21 cellular contexts compared by ENCODE assay signal in the genomic region with DNA sequence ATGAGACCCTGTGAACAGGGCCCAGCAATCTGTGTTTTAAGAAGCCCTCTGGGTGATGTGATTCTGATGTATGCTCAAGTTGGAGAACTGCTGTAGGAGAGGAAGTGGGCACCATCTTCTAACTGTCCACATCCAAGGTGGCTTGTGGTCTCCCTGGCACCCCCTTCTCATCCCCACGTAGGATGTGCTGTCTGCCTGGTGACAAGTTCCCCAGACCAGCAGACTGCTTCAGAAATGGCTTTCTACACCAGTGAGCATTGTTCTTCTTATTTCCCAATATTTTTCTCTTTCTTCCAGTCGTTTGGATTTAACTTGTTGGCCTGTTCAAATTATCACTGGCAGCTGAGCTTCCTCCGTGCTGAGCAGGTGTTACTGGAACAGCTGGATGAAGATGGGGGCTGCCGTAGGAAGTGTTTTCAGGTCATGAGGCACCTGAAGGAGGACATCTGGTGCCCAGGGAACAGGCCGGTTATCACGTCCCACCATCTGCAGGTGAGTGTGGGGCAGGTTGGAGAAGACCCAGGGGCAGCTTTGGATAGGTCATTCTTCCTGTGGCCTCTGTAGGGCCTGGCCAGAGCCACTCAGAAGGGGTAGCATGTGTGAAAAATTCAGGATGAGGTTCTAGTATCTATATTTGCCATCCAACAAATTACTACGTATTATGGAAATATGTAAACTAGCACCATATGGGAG. TPM values are rescaled to one million over a fixed set of nuclear protein-coding genes. Genes with fewer than 3 reads are reported as not detected.
"Had no signal": no experiment of that assay in that cellular context is flagged by ENCODE, and none has a peak within 500 bp of the region (broad histone marks: within the 10 kb centered on the region; RNA-seq: fewer than 3 reads in every experiment).

No MANE protein-coding gene starts in this region.

- DNase-seq: adrenal gland; brain microvascular endothelial cell; caudate nucleus; effector CD8-positive, alpha-beta T cell; erythroblast; foreskin melanocyte; immature natural killer cell; kidney glomerular epithelial cell; left ventricle myocardium inferior; spleen had no signal

- H3K27me3 Mint-ChIP-seq: dendritic cell treated with granulocyte-macrophage colony-stimulating factor and Interleukin-4, amounts not matched to agents 40 ng/mL and 50 ng/mL, for 4 days had no signal

- H3K4me3 ChIP-seq: adrenal gland, ascending aorta, hepatocyte, left ventricle myocardium inferior, neural progenitor cell, prostate gland, spleen, suprapubic skin, tibial nerve had no signal

- H3K9me3 ChIP-seq: adrenal gland, ascending aorta, left ventricle myocardium inferior, prostate gland, spleen, suprapubic skin, tibial nerve had no signal

- H3K4me1 ChIP-seq: adrenal gland, ascending aorta, left ventricle myocardium inferior, neural progenitor cell, prostate gland, spleen, tibial nerve had no signal

- H3K36me3 Mint-ChIP-seq: immature natural killer cell; naive thymus-derived CD4-positive, alpha-beta T cell; neural progenitor cell had no signal

- H3K4me1 Mint-ChIP-seq: neural progenitor cell had no signal

- H3K9me3 Mint-ChIP-seq: activated CD4-positive, alpha-beta T cell treated with anti-CD3 and anti-CD28 coated beads, Interleukin-2, amount 10 ng/mL, durations not matched to agents 24 days and 14 days; dendritic cell treated with granulocyte-macrophage colony-stimulating factor and Interleukin-4, amounts not matched to agents 40 ng/mL and 50 ng/mL, for 4 days; immature natural killer cell; naive thymus-derived CD4-positive, alpha-beta T cell; neural progenitor cell had no signal

- H3K27ac ChIP-seq: adrenal gland, ascending aorta, brain microvascular endothelial cell, hepatocyte, left ventricle myocardium inferior, neural progenitor cell, prostate gland, spleen, suprapubic skin, tibial nerve had no signal

- H3K27ac Mint-ChIP-seq: dendritic cell treated with granulocyte-macrophage colony-stimulating factor and Interleukin-4, amounts not matched to agents 40 ng/mL and 50 ng/mL, for 4 days; neural progenitor cell had no signal

- H3K27me3 ChIP-seq: adrenal gland, ascending aorta, hepatocyte, neural progenitor cell, suprapubic skin had no signal

- H3K36me3 ChIP-seq: adrenal gland, ascending aorta, brain microvascular endothelial cell, left ventricle myocardium inferior, neural progenitor cell, prostate gland, spleen, tibial nerve had no signal

- H3K4me3 Mint-ChIP-seq: activated CD4-positive, alpha-beta T cell treated with anti-CD3 and anti-CD28 coated beads, Interleukin-2, amount 10 ng/mL, durations not matched to agents 24 days and 14 days; dendritic cell treated with granulocyte-macrophage colony-stimulating factor and Interleukin-4, amounts not matched to agents 40 ng/mL and 50 ng/mL, for 4 days; immature natural killer cell; neural progenitor cell had no signal

RNA-seq across cellular contexts. Expression of a gene that starts 16.8 kb away (rescaled TPM):
- total RNA-seq: activated CD4-positive, alpha-beta T cell treated with anti-CD3 and anti-CD28 coated beads, Interleukin-2, amount 10 ng/mL, durations not matched to agents 24 days and 14 days; activated CD8-positive, alpha-beta memory T cell treated with anti-CD3 and anti-CD28 coated beads for 36 hours; ascending aorta; left ventricle myocardium inferior; lung microvascular endothelial cell had no signal
